8 cellular contexts compared by ENCODE assay signal in the genomic region with DNA sequence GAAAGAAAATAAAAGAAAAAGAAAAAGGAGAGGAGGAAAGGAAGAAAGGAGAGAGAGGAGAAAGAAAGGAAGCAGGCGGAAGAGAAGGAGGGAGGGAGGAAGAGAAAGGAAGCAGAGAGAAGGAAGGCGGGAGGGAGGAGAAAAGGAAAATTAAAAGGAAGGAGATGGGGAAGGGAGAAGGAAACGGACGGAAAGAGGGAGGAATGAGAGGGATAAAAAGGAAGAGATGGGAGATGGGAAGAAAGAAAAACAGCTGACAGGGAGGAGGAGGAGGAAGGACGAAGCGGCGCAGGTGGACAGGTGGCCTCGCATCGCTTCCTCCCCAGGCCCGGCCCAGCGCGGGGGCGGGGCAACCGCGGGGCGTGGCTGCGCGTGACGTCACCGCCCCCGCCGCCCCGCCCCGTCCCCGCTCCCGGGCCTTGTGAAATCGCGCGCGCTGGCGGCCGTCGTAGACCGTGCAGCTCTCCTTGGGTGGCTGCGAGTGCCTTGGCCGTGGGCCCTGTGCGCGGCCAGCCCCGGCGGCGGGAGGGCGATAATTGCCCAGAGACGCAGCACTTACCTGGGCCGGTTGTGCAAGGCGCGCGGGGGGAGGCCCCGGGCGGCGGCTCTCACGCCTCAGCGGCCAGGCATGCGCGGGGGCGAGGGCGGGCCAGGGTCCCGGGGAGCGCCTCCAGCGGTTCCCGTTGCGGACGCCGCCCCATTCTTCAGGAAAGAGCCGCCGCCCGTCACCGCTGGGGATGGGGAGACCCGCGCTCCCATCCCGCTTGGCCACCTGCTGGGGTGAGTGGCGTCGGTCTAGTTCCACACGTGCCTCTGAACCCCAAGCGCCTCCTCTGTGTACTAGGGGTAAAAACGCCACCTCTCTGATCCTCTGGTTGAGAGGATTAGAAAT. TPM values are rescaled to one million over a fixed set of nuclear protein-coding genes. Genes with fewer than 3 reads are reported as not detected.
DNase-seq lines count a peak whose midpoint lies in the region; ATAC-seq, FAIRE-seq and TF ChIP-seq lines count a peak whose summit lies in the region.

No MANE protein-coding gene starts in this region.

- peak overlapping the region; percentile 78 for H2AFZ ChIP-seq in GM23248
- H2AFZ ChIP-seq in Loucy (ENCODE audit: low read length) = peak overlapping the region; percentile 80; the same call in 1 of the 2 replicates
- H2AFZ ChIP-seq in SU-DHL-6 (ENCODE audit: low read depth, low read length, severe bottlenecking) = peak overlapping the region; percentile 98

- H3K4me3 ChIP-seq in GM23248 (peak overlapping the region; percentile 62), Loucy (ENCODE audit: low read length, poor library complexity, severe bottlenecking) (peak overlapping the region; percentile 65), SU-DHL-6 (ENCODE audit: insufficient read depth, low read length, poor library complexity, severe bottlenecking) (peak overlapping the region; percentile 69), psoas muscle (peak overlapping the region; percentile 62)

- H3K4me1 ChIP-seq in GM23248 (ENCODE audit: insufficient read depth) = peaks cover 9% of the 10 kb centered on the region
- no peaks in the 10 kb centered on the region for H3K4me1 ChIP-seq in Loucy (ENCODE audit: insufficient read depth, low read length, poor library complexity, severe bottlenecking)
- H3K4me1 ChIP-seq in psoas muscle = no peaks in the 10 kb centered on the region

- TF ChIP-seq CTCF in Loucy (conservative IDR thresholded peaks at IDR 0.05; ENCODE audit: low read length) (no peak), SU-DHL-6 (IDR thresholded peaks at IDR 0.05; ENCODE audit: insufficient read depth, low read length, poor library complexity, severe bottlenecking) (peak; percentile 22), psoas muscle (IDR thresholded peaks at IDR 0.05) (no peak)

- peak overlapping the region; percentile 31 for H3K27ac Mint-ChIP-seq in activated naive CD8-positive, alpha-beta T cell treated with anti-CD3 and anti-CD28 coated beads, Interleukin-2, amount 50 U/mL, for 24 hours

- peak; percentile 88 for ATAC-seq in activated naive CD8-positive, alpha-beta T cell treated with anti-CD3 and anti-CD28 coated beads, Interleukin-2, amount 50 U/mL, for 24 hours
- peak; percentile 98 for ATAC-seq in left ventricle myocardium superior
- ATAC-seq in psoas muscle = peak; percentile 84 to 95 (median 90)

- H3K27me3 ChIP-seq in GM23248 (replicated peaks; ENCODE audit: insufficient read depth) = peaks cover 22% of the 10 kb centered on the region; the same call in 1 of the 2 replicates
- no peaks in the 10 kb centered on the region for H3K27me3 ChIP-seq in Loucy (ENCODE audit: insufficient read depth, low read length, poor library complexity, severe bottlenecking)
- no peaks in the 10 kb centered on the region for H3K27me3 ChIP-seq in SU-DHL-6 (ENCODE audit: low read length)
- peaks cover 0 to 69% (median 3%) of the 10 kb centered on the region in 3 donors for H3K27me3 ChIP-seq in psoas muscle (ENCODE audit: insufficient read depth in 3 of 3, low read length in 2 of 3)

- H3K4me1 Mint-ChIP-seq in activated naive CD8-positive, alpha-beta T cell treated with anti-CD3 and anti-CD28 coated beads, Interleukin-2, amount 50 U/mL, for 24 hours = peaks cover 7% of the 10 kb centered on the region

- H3K27ac ChIP-seq in GM23248 (no peak overlapping the region), SU-DHL-6 (ENCODE audit: low read depth, low read length) (0 out of 2 replicates have a peak overlapping the region, but pooled peaks have one; percentile 23), psoas muscle (no peak overlapping the region)

- no peaks in the 10 kb centered on the region for H3K9me3 ChIP-seq in GM23248 (ENCODE audit: low read depth)
- H3K9me3 ChIP-seq in Loucy (ENCODE audit: insufficient read depth, low read depth, low read length) = no peaks in the 10 kb centered on the region
- no peaks in the 10 kb centered on the region for H3K9me3 ChIP-seq in SU-DHL-6 (ENCODE audit: insufficient read depth, low read length)
- H3K9me3 ChIP-seq in psoas muscle = no peaks in the 10 kb centered on the region

- 3 to 4% methylated on average over 31 to 41 of the region's 75 CpGs for WGBS in GM23248 (ENCODE audit: low coverage in 1 of 2, low lambda C conversion rate in 2 of 2, missing lambda C conversion rate in 2 of 2), 2 experiments
- WGBS in psoas muscle, 3 donors = 1 to 2% (median 2%) methylated on average over 55 to 75 of the region's 75 CpGs

- no peaks in the 10 kb centered on the region for H3K9me2 ChIP-seq in GM23248 (ENCODE audit: insufficient read depth)
- no peaks in the 10 kb centered on the region for H3K9me2 ChIP-seq in Loucy (replicated peaks; ENCODE audit: low read depth, low read length)
- H3K9me2 ChIP-seq in SU-DHL-6 (replicated peaks; ENCODE audit: insufficient read depth, low read length) = no peaks in the 10 kb centered on the region

- H3K36me3 ChIP-seq in GM23248 (ENCODE audit: low read depth) (no peaks in the 10 kb centered on the region), Loucy (ENCODE audit: insufficient read depth, low read length) (no peaks in the 10 kb centered on the region), SU-DHL-6 (ENCODE audit: low read length) (no peaks in the 10 kb centered on the region), psoas muscle (ENCODE audit: insufficient read depth in 1 of 2, low read depth in 1 of 2) (no peaks in the 10 kb centered on the region)

- intact Hi-C loops in left ventricle myocardium superior (cut with micrococcal nuclease) = no loop called here
- intact Hi-C loops in psoas muscle (cut with DNase I) = loop anchor here in 1 of 2 donors (10.0 kb wide), 1 partner anchor 61 kb away; no protein-coding TSS in a partner anchor

- H3K27me3 Mint-ChIP-seq in activated naive CD8-positive, alpha-beta T cell treated with anti-CD3 and anti-CD28 coated beads, Interleukin-2, amount 50 U/mL, for 24 hours = peaks cover 30% of the 10 kb centered on the region

- in situ Hi-C loops in GM23248 (cut with MboI) = no loop called here

- H3K36me3 Mint-ChIP-seq in activated naive CD8-positive, alpha-beta T cell treated with anti-CD3 and anti-CD28 coated beads, Interleukin-2, amount 50 U/mL, for 24 hours (ENCODE audit: low read depth) = no peaks in the 10 kb centered on the region

- no peaks in the 10 kb centered on the region for H3K9me3 Mint-ChIP-seq in activated naive CD8-positive, alpha-beta T cell treated with anti-CD3 and anti-CD28 coated beads, Interleukin-2, amount 50 U/mL, for 24 hours

- DNase-seq in DMS79 (lab: John Stamatoyannopoulos, UW) = peak; percentile 11
- DNase-seq in GM23248 = peak; percentile 82
- peak; percentile 71 for DNase-seq in activated naive CD8-positive, alpha-beta T cell treated with anti-CD3 and anti-CD28 coated beads, Interleukin-2, amount 50 U/mL, for 24 hours
- peak; percentile 84 for DNase-seq in left ventricle myocardium superior
- DNase-seq in psoas muscle = peak; percentile 60 to 84
- peak; percentile 89 for DNase-seq in urothelium cell line (ENCODE audit: low spot score)

- H3K4me2 ChIP-seq in GM23248 (ENCODE audit: unreplicated experiment) (peak overlapping the region; percentile 65), Loucy (ENCODE audit: low read depth, low read length, poor library complexity, severe bottlenecking) (peak overlapping the region; percentile 59), SU-DHL-6 (ENCODE audit: low read depth, low read length, poor library complexity, severe bottlenecking) (peak overlapping the region; percentile 96)

- peak; percentile 87 for FAIRE-seq in urothelium cell line (lab: Jason Lieb, UNC)

- no peaks in the 10 kb centered on the region for H3K79me2 ChIP-seq in GM23248 (ENCODE audit: insufficient read depth)
- no peaks in the 10 kb centered on the region for H3K79me2 ChIP-seq in Loucy (ENCODE audit: insufficient read depth, low read length)
- no peaks in the 10 kb centered on the region for H3K79me2 ChIP-seq in SU-DHL-6 (ENCODE audit: insufficient read depth, low read length)

- H3K4me3 Mint-ChIP-seq in activated naive CD8-positive, alpha-beta T cell treated with anti-CD3 and anti-CD28 coated beads, Interleukin-2, amount 50 U/mL, for 24 hours = peak overlapping the region; percentile 73

- H4K20me1 ChIP-seq in GM23248 (ENCODE audit: insufficient read depth) (no peaks in the 10 kb centered on the region), Loucy (ENCODE audit: insufficient read depth, low read length, poor library complexity, severe bottlenecking) (no peaks in the 10 kb centered on the region), SU-DHL-6 (ENCODE audit: low read depth, low read length) (no peaks in the 10 kb centered on the region)

- H3F3A ChIP-seq in GM23248 (ENCODE audit: insufficient read depth) = no peaks in the 10 kb centered on the region
- no peaks in the 10 kb centered on the region for H3F3A ChIP-seq in Loucy (ENCODE audit: low read depth)
- H3F3A ChIP-seq in SU-DHL-6 (ENCODE audit: insufficient read depth) = no peaks in the 10 kb centered on the region

- H3K9ac ChIP-seq in GM23248 = 0 out of 2 replicates have a peak overlapping the region, but pooled peaks have one; percentile 4
- H3K9ac ChIP-seq in Loucy (ENCODE audit: low read depth, low read length, poor library complexity, severe bottlenecking) = no peak overlapping the region
- peak overlapping the region; percentile 75 for H3K9ac ChIP-seq in SU-DHL-6 (ENCODE audit: low read length)

RNA-seq across cellular contexts. Expression of gene FOXE1, which starts 49.6 kb away (rescaled TPM):
- not detected in 2 replicates for total RNA-seq in GM23248 (2014; rRNA removed; shearing (Covaris generic))
- polyA plus RNA-seq in GM23248 (2016; fragmentation: Nextera tagmentation; extraction: Ambion mirVana) (not detected in 2 replicates), psoas muscle (not detected)
- total RNA-seq in left ventricle myocardium superior (not detected), psoas muscle (not detected)

Comparison
In these comparisons a context has a peak if more than half of its experiments do, and no peak if none do; other contexts are left out.
1. DNase-seq: peak in every context shown above with its lines; median percentile 89 in urothelium cell line; 84 in left ventricle myocardium superior; 82 in GM23248; 72 in psoas muscle; 71 in activated naive CD8-positive, alpha-beta T cell treated with anti-CD3 and anti-CD28 coated beads, Interleukin-2, amount 50 U/mL, for 24 hours; 11 in DMS79.